ENCODE assay signal across 9 cellular contexts in the genomic region with DNA sequence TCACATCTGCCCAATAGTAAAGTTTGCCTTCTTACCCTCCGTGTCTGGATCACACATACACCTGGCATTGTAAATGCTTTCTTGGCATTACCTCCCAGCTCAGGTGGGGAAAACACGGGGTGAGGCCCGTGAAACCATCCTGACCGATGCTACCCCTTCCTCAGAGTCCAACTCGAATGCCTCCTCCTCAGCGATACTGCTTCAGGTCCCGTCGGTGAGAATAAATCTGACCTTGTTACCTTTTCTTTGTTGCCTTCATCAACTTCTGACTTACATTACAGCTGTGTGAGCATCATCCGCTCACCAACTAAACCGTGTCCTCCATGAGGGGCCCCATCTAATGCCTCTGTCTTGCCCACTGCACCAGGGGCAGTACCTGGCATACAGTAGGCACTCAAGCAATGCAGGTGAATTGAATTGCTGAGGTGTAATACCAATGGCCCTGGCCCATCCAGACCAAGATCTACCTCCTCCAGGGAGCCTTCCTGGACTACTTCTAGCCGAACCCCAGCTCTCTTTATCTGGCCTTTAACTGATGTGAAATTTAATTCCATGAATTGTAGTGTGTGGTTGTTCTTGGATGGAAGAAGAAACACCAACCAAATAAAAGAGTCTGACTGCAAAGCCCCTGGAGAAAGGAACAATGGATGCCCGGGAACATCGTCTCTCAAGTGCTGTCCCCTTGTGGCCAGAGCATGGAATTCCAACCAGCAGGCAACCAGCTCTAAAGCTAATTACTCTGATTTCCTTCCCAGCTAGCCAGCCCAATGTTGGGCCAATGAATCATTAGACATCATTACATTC.
DNase-seq lines count a peak whose midpoint lies in the region; ATAC-seq and TF ChIP-seq lines count a peak whose summit lies in the region.
"Had no signal": no experiment of that assay in that cellular context is flagged by ENCODE, and none has a peak within 500 bp of the region (broad histone marks: within the 10 kb centered on the region; RNA-seq: fewer than 3 reads in every experiment).

No MANE protein-coding gene starts in this region.

- no peak overlapping the region for H3K4me3 ChIP-seq in suprapubic skin

- H3K27ac Mint-ChIP-seq in activated CD8-positive, alpha-beta T cell treated with anti-CD3 and anti-CD28 coated beads, Interleukin-2, amount 10 ng/mL, durations not matched to agents 7 days and 5 days: no peak overlapping the region

- TF ChIP-seq CTCF in suprapubic skin (IDR thresholded peaks at IDR 0.05): peak; percentile 61 to 76

- no peak for ATAC-seq in activated CD8-positive, alpha-beta T cell treated with anti-CD3 and anti-CD28 coated beads, Interleukin-2, amount 10 ng/mL, durations not matched to agents 7 days and 5 days
- no peak for ATAC-seq in GM21515 (IDR thresholded peaks at IDR 0.05; ENCODE audit: unreplicated experiment)

- no peak for TF ChIP-seq POLR2A in suprapubic skin (IDR thresholded peaks at IDR 0.05)

- H3K4me1 Mint-ChIP-seq in activated CD8-positive, alpha-beta T cell treated with anti-CD3 and anti-CD28 coated beads, Interleukin-2, amount 10 ng/mL, durations not matched to agents 7 days and 5 days (ENCODE audit: low read depth): no peaks in the 10 kb centered on the region
- H3K4me1 Mint-ChIP-seq: central memory CD8-positive, alpha-beta T cell had no signal

- TF ChIP-seq EP300 in suprapubic skin (IDR thresholded peaks at IDR 0.05): no peak

- CTCF ChIA-PET in activated CD8-positive, alpha-beta T cell treated with anti-CD3 and anti-CD28 coated beads, Interleukin-2, amount 10 ng/mL, durations not matched to agents 7 days and 5 days (lab: Charles Lee): interaction anchor here (0.8 to 2.9 kb wide), 14 partner anchors 8 to 496 kb away, joined by 3 to 14 read pairs (median 4); a partner anchor contains a TSS

- no peaks in the 10 kb centered on the region for H3K9me3 Mint-ChIP-seq in activated CD8-positive, alpha-beta T cell treated with anti-CD3 and anti-CD28 coated beads, Interleukin-2, amount 10 ng/mL, durations not matched to agents 7 days and 5 days (ENCODE audit: insufficient read depth)
- H3K9me3 Mint-ChIP-seq: central memory CD8-positive, alpha-beta T cell had no signal

- no peaks in the 10 kb centered on the region for H3K36me3 ChIP-seq in suprapubic skin

- DNase-seq in stimulated activated CD4-positive, alpha-beta T cell treated with anti-CD3 and anti-CD28 coated beads, Interleukin-4, amount 100 ng/mL, for 24 hours: peak; percentile 9
- no peak for DNase-seq in stimulated activated CD4-positive, alpha-beta T cell treated with anti-CD3 and anti-CD28 coated beads, Interleukin-4, amount 100 ng/mL, for 4 hours
- DNase-seq in NCI-H2029 treated with DMSO at 0.1 percent for 48 hours (lab: John Stamatoyannopoulos, UW): peak; percentile 32
- DNase-seq in activated CD8-positive, alpha-beta T cell treated with anti-CD3 and anti-CD28 coated beads, Interleukin-2, amount 10 ng/mL, durations not matched to agents 7 days and 5 days: peak; percentile 30
- peak; percentile 19 for DNase-seq in iPS DF 4.7 (ENCODE audit: extremely low read depth, low spot score)
- peak in 1 of 2 donors; percentile 75 for DNase-seq in suprapubic skin (ENCODE audit: low spot score in 2 of 2)
- DNase-seq in T-helper 1 cell: no peak

- H3K9me3 ChIP-seq in suprapubic skin: no peaks in the 10 kb centered on the region

- H3K36me3 Mint-ChIP-seq in activated CD8-positive, alpha-beta T cell treated with anti-CD3 and anti-CD28 coated beads, Interleukin-2, amount 10 ng/mL, durations not matched to agents 7 days and 5 days (ENCODE audit: low read depth): no peaks in the 10 kb centered on the region

- no peak overlapping the region for H3K27ac ChIP-seq in suprapubic skin

- H3K27me3 ChIP-seq in suprapubic skin: no peaks in the 10 kb centered on the region

- WGBS in suprapubic skin: 81% methylated on average over 13 of the region's 13 CpGs

- no peaks in the 10 kb centered on the region for H3K27me3 Mint-ChIP-seq in activated CD8-positive, alpha-beta T cell treated with anti-CD3 and anti-CD28 coated beads, Interleukin-2, amount 10 ng/mL, durations not matched to agents 7 days and 5 days (ENCODE audit: low read depth)

- no peaks in the 10 kb centered on the region for H3K4me1 ChIP-seq in suprapubic skin

- H3K4me3 Mint-ChIP-seq in activated CD8-positive, alpha-beta T cell treated with anti-CD3 and anti-CD28 coated beads, Interleukin-2, amount 10 ng/mL, durations not matched to agents 7 days and 5 days: no peak overlapping the region
- H3K4me3 Mint-ChIP-seq: central memory CD8-positive, alpha-beta T cell had no signal

- POLR2A ChIA-PET in activated CD8-positive, alpha-beta T cell treated with anti-CD3 and anti-CD28 coated beads, Interleukin-2, amount 10 ng/mL, durations not matched to agents 7 days and 5 days (lab: Charles Lee): interaction anchor here (0.7 to 1.4 kb wide), 2 partner anchors 464 to 465 kb away, joined by 3 read pairs; no protein-coding TSS in a partner anchor

Comparison
In these comparisons a context has a peak if more than half of its experiments do, and no peak if none do; other contexts are left out.
1. DNase-seq: peak in stimulated activated CD4-positive, alpha-beta T cell treated with anti-CD3 and anti-CD28 coated beads, Interleukin-4, amount 100 ng/mL, for 24 hours (single experiment), NCI-H2029 treated with DMSO at 0.1 percent for 48 hours (single experiment), activated CD8-positive, alpha-beta T cell treated with anti-CD3 and anti-CD28 coated beads, Interleukin-2, amount 10 ng/mL, durations not matched to agents 7 days and 5 days (single experiment) and iPS DF 4.7 (single experiment); none in stimulated activated CD4-positive, alpha-beta T cell treated with anti-CD3 and anti-CD28 coated beads, Interleukin-4, amount 100 ng/mL, for 4 hours (0 of 2) and T-helper 1 cell (0 of 5).